ENCODE assay signal across 2 cellular contexts in the genomic region with DNA sequence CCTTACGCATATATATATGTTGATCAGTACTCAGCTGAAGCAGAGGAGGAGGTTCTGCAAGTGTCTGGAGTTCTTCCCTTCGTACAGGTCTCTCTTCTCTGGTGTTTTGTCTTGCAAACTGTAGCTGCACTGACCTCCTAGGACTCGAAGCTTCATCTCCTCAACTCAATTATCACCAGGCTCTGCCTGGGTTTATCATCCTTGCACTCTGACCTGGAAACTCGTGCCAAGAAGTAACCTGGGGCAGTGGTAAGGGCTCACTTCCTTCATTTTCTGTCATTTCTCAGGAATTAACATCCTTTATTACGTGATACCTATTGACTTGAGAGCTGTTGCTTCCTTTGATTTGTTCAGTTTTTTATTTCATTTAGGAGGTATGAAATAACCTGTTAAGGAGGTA.
TF ChIP-seq lines count a peak whose summit lies in the region.

No MANE protein-coding gene starts in this region.

TF ChIP-seq in A549, 52 proteins besides CTCF, POLR2A, EP300 and RAD21:
- TF ChIP-seq, protein P1, sequence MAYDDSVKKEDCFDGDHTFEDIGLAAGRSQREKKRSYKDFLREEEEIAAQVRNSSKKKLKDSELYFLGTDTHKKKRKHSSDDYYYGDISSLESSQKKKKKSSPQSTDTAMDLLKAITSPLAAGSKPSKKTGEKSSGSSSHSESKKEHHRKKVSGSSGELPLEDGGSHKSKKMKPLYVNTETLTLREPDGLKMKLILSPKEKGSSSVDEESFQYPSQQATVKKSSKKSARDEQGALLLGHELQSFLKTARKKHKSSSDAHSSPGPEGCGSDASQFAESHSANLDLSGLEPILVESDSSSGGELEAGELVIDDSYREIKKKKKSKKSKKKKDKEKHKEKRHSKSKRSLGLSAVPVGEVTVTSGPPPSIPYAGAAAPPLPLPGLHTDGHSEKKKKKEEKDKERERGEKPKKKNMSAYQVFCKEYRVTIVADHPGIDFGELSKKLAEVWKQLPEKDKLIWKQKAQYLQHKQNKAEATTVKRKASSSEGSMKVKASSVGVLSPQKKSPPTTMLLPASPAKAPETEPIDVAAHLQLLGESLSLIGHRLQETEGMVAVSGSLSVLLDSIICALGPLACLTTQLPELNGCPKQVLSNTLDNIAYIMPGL (CRISPR knock-in tag; IDR thresholded peaks at IDR 0.05; ENCODE audit: borderline replicate concordance) = no peak
- TF ChIP-seq RARB (CRISPR knock-in tag; IDR thresholded peaks at IDR 0.05) = no peak
- TF ChIP-seq TP53 (CRISPR knock-in tag; IDR thresholded peaks at IDR 0.05) = no peak
- no peak for TF ChIP-seq CBX2 (IDR thresholded peaks at IDR 0.05; ENCODE audit: borderline replicate concordance, low read depth)
- no peak for TF ChIP-seq NR3C1 (IDR thresholded peaks at IDR 0.05)
- TF ChIP-seq MYC (IDR thresholded peaks at IDR 0.05; ENCODE audit: borderline replicate concordance, low read length) = no peak
- TF ChIP-seq, protein P2, sequence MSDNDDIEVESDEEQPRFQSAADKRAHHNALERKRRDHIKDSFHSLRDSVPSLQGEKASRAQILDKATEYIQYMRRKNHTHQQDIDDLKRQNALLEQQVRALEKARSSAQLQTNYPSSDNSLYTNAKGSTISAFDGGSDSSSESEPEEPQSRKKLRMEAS (IDR thresholded peaks at IDR 0.05) = no peak
- TF ChIP-seq EHMT2 (IDR thresholded peaks at IDR 0.05; ENCODE audit: low read depth) = no peak
- TF ChIP-seq, protein P3, sequence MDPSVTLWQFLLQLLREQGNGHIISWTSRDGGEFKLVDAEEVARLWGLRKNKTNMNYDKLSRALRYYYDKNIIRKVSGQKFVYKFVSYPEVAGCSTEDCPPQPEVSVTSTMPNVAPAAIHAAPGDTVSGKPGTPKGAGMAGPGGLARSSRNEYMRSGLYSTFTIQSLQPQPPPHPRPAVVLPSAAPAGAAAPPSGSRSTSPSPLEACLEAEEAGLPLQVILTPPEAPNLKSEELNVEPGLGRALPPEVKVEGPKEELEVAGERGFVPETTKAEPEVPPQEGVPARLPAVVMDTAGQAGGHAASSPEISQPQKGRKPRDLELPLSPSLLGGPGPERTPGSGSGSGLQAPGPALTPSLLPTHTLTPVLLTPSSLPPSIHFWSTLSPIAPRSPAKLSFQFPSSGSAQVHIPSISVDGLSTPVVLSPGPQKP (IDR thresholded peaks at IDR 0.05; ENCODE audit: low read depth, low read length) = no peak
- no peak for TF ChIP-seq CBX8 (IDR thresholded peaks at IDR 0.05)
- no peak for TF ChIP-seq JUNB (IDR thresholded peaks at IDR 0.05)
- TF ChIP-seq, protein P4, sequence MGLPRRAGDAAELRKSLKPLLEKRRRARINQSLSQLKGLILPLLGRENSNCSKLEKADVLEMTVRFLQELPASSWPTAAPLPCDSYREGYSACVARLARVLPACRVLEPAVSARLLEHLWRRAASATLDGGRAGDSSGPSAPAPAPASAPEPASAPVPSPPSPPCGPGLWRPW (IDR thresholded peaks at IDR 0.05) = no peak
- no peak for TF ChIP-seq KDM5A (IDR thresholded peaks at IDR 0.05)
- TF ChIP-seq, protein P5, sequence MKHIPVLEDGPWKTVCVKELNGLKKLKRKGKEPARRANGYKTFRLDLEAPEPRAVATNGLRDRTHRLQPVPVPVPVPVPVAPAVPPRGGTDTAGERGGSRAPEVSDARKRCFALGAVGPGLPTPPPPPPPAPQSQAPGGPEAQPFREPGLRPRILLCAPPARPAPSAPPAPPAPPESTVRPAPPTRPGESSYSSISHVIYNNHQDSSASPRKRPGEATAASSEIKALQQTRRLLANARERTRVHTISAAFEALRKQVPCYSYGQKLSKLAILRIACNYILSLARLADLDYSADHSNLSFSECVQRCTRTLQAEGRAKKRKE (CRISPR knock-in tag; IDR thresholded peaks at IDR 0.05; ENCODE audit: low read depth) = no peak

TF ChIP-seq in H1, 55 proteins besides CTCF, POLR2A, EP300 and RAD21 (continued from another document):
- no peak for TF ChIP-seq CTBP2 (IDR thresholded peaks at IDR 0.05; ENCODE audit: borderline replicate concordance, insufficient read depth, insufficient read length, low read length)
